8 cellular contexts compared by ENCODE assay signal in the genomic region with DNA sequence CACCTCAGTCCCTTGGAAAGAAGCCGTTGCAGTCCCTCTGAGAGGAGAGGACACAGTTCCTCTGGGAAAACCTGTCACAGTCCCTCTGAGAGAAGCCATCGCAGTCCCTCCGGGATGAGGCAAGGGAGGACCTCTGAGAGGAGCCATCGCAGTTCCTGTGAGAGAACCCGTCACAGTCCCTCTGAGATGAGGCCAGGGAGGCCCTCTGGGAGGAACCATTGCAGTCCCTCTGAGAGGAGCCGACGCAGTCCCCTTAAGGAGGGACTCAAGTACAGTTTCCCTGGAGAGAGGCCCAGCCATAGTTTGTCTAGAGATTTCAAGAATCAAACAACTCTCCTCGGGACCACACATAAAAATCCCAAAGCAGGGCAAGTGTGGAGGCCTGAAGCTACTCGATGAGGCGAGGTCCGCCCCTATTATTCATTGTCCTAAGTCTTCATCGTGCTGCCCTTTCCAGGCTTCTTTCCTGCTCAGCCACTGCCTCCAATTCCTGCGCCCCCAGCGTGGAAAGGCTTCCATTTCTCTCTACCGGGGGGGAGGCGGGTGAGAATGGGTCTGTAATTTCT. TPM values are rescaled to one million over a fixed set of nuclear protein-coding genes. Genes with fewer than 3 reads are reported as not detected.
DNase-seq lines count a peak whose midpoint lies in the region; ATAC-seq and TF ChIP-seq lines count a peak whose summit lies in the region.

No MANE protein-coding gene starts in this region.

- TF ChIP-seq CTCF in cardiac muscle cell (IDR thresholded peaks at IDR 0.05; ENCODE audit: low read depth, low read length): no peak
- TF ChIP-seq CTCF in brain microvascular endothelial cell (IDR thresholded peaks at IDR 0.05; ENCODE audit: low read depth, low read length, missing control alignments): no peak

- H3K4me3 ChIP-seq in cardiac muscle cell: peak overlapping the region; percentile 72
- H3K4me3 ChIP-seq in brain microvascular endothelial cell (ENCODE audit: low read depth, low read length): peak overlapping the region; percentile 83
- H3K4me3 ChIP-seq in mucosa of rectum (ENCODE audit: low read length in 2 of 2): peak overlapping the region; percentile 89 to 97

- H3K4me1 ChIP-seq in cardiac muscle cell (ENCODE audit: low read depth): peaks cover 3% of the 10 kb centered on the region
- H3K4me1 ChIP-seq in mucosa of rectum (ENCODE audit: control insufficient read depth in 2 of 2, insufficient read depth in 2 of 2, low read length in 2 of 2): peaks cover 14% of the 10 kb centered on the region in 2 donors

- no peaks in the 10 kb centered on the region for H3K9me3 ChIP-seq in cardiac muscle cell (ENCODE audit: low read depth)
- H3K9me3 ChIP-seq in mucosa of rectum (ENCODE audit: control insufficient read depth in 2 of 2, low read length in 2 of 2): peaks cover 0 to 10% of the 10 kb centered on the region in 2 donors

- intact Hi-C loops in Right ventricle myocardium inferior (cut with DNase I): loop anchor here (5.0 kb wide), 1 partner anchor 90 kb away; no protein-coding TSS in a partner anchor

- ATAC-seq in Right ventricle myocardium inferior (no peak), GM21526 (IDR thresholded peaks at IDR 0.05; ENCODE audit: low FRiP score, unreplicated experiment) (no peak), HG03460 (IDR thresholded peaks at IDR 0.05; ENCODE audit: unreplicated experiment) (no peak)

- H3K27me3 ChIP-seq in cardiac muscle cell: no peaks in the 10 kb centered on the region
- H3K27me3 ChIP-seq in brain microvascular endothelial cell (replicated peaks): no peaks in the 10 kb centered on the region
- H3K27me3 ChIP-seq in mucosa of rectum (ENCODE audit: control insufficient read depth in 2 of 2, insufficient read depth in 2 of 2, low read length in 2 of 2): no peaks in the 10 kb centered on the region

- peak overlapping the region; percentile 63 to 71 for H3K9ac ChIP-seq in mucosa of rectum (ENCODE audit: low read depth in 1 of 2, low read length in 2 of 2)

- DNase-seq in cardiac muscle cell (ENCODE audit: low read depth in 1 of 2, low spot score in 1 of 2) (no peak), Right ventricle myocardium inferior (ENCODE audit: missing footprints) (no peak), brain microvascular endothelial cell (no peak), activated gamma-delta T cell treated with Interleukin-2 at 50 U/mL for 16 hours (no peak), KG1 (lab: John Stamatoyannopoulos, UW) (no peak)

- H3K27ac ChIP-seq in cardiac muscle cell (no peak overlapping the region), brain microvascular endothelial cell (no peak overlapping the region), mucosa of rectum (ENCODE audit: low read depth in 2 of 2, low read length in 2 of 2) (peak overlapping the region; percentile 20 to 61)

- in situ Hi-C loops in brain microvascular endothelial cell (cut with HindIII; ENCODE audit: low pct_ligation_motif_present, low sequenced_read_pairs): no loop called here

- H3K36me3 ChIP-seq in cardiac muscle cell: no peaks in the 10 kb centered on the region
- no peaks in the 10 kb centered on the region for H3K36me3 ChIP-seq in brain microvascular endothelial cell (replicated peaks)
- no peaks in the 10 kb centered on the region for H3K36me3 ChIP-seq in mucosa of rectum (ENCODE audit: control insufficient read depth in 2 of 2, insufficient read depth in 2 of 2, low read length in 2 of 2)

RNA-seq across cellular contexts. Expression of gene ZNF512, which starts 0.6 kb away (rescaled TPM):
- total RNA-seq in cardiac muscle cell (22.0 and 38.6 TPM in 2 replicates), Right ventricle myocardium inferior (18.3 TPM)
- polyA plus RNA-seq in cardiac muscle cell: 20.7 and 35.5 TPM in 2 replicates

RNA-seq across cellular contexts. Expression of gene CCDC121, which starts 46.6 kb away (rescaled TPM):
- 4.2 and 6.1 TPM in 2 replicates for total RNA-seq in cardiac muscle cell
- polyA plus RNA-seq in cardiac muscle cell: 5.1 and 6.1 TPM in 2 replicates
- total RNA-seq in Right ventricle myocardium inferior: 6.2 TPM

RNA-seq across cellular contexts. Expression of gene GPN1, which starts 46.6 kb away (rescaled TPM):
- total RNA-seq in cardiac muscle cell (24.1 and 30.0 TPM in 2 replicates), Right ventricle myocardium inferior (18.9 TPM)
- 51.6 and 52.5 TPM in 2 replicates for polyA plus RNA-seq in cardiac muscle cell

Comparison
In these comparisons a context has a peak if more than half of its experiments do, and no peak if none do; other contexts are left out.
1. H3K27ac ChIP-seq: peak in mucosa of rectum (2 of 2); none in cardiac muscle cell (single experiment) and brain microvascular endothelial cell (single experiment).
2. Peak in every context shown above with its lines, with median percentiles within 50 percentile points of each other: H3K4me3 ChIP-seq.